In the genomic region with DNA sequence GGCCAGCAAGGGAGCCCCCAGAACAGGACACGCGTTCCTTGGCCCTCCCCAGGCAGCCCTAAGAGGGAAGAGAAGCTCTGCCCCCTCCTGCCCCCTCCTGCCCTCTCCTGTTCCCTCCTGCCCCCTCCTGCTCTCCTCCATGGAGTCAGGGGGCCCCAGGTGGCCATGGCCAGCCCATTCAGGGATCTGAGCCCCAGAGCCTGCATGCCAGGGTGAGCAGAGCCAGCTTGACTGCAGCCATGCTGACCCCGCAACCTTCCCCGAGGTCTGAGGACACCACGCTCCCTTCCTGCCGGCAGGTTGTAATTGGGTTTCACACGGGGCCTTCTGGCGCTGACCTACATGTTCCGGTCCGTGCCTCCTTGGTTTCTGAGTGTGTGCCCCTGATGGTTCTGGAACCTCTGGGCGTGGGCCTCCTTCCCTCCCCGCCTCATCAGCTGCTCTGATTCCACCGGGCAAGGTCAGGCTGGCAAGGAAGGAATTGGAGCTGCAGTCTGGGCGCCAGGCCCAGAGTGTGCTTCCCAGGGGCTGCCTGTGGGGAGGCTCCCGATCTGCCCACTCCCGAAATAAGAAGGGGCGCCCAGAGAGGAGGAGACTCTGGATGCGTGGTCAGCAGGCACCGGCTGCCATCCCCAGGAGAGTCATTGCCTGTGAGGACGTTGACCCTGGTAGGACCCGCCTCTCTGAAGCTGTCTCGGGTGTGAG, we compare ENCODE assay signal across 2 cellular contexts.
TF ChIP-seq lines count a peak whose summit lies in the region.

No MANE protein-coding gene starts in this region.

TF ChIP-seq in A549, 52 proteins besides CTCF, POLR2A, EP300 and RAD21 (continued from another document):
- TF ChIP-seq E2F6 (IDR thresholded peaks at IDR 0.05; ENCODE audit: borderline replicate concordance, low read depth) (no peak), TFCP2L1 (CRISPR knock-in tag; IDR thresholded peaks at IDR 0.05) (no peak), NPAS2 (CRISPR knock-in tag; IDR thresholded peaks at IDR 0.05; ENCODE audit: borderline replicate concordance) (no peak), PHF8 (IDR thresholded peaks at IDR 0.05; ENCODE audit: borderline replicate concordance, low read depth) (no peak), HOXB13 (CRISPR knock-in tag; IDR thresholded peaks at IDR 0.05; ENCODE audit: low read depth) (no peak), BHLHE40 (IDR thresholded peaks at IDR 0.05; ENCODE audit: low read depth, low read length) (no peak), MAZ (IDR thresholded peaks at IDR 0.05; ENCODE audit: borderline replicate concordance, low read depth, low read length) (no peak), KDM1A (IDR thresholded peaks at IDR 0.05; ENCODE audit: low read depth) (no peak), KDM5A (IDR thresholded peaks at IDR 0.05) (no peak)
- TF ChIP-seq, protein P1, sequence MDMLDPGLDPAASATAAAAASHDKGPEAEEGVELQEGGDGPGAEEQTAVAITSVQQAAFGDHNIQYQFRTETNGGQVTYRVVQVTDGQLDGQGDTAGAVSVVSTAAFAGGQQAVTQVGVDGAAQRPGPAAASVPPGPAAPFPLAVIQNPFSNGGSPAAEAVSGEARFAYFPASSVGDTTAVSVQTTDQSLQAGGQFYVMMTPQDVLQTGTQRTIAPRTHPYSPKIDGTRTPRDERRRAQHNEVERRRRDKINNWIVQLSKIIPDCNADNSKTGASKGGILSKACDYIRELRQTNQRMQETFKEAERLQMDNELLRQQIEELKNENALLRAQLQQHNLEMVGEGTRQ (IDR thresholded peaks at IDR 0.05), result no peak

TF ChIP-seq in GM23338, 12 proteins besides CTCF, POLR2A, EP300 and RAD21:
- TF ChIP-seq REST (IDR thresholded peaks at IDR 0.05; ENCODE audit: unreplicated experiment), result no peak
- TF ChIP-seq ZNF114 (CRISPR knock-in tag; IDR thresholded peaks at IDR 0.05), result no peak
TF ChIP-seq in GM23338: peak in this region for 0.
